Comparison of ENCODE assay signal across 27 cellular contexts in genomic region chr5:74624931-74625505, GRCh38. TPM values are rescaled to one million over a fixed set of nuclear protein-coding genes. Genes with fewer than 3 reads are reported as not detected.
A peak's percentile ranks its signal among the peaks of the same experiment; 100 is the strongest.
DNase-seq lines count a peak whose midpoint lies in the region; ATAC-seq and TF ChIP-seq lines count a peak whose summit lies in the region.
"Had no signal": no experiment of that assay in that cellular context is flagged by ENCODE, and none has a peak within 500 bp of the region (broad histone marks: within the 10 kb centered on the region; RNA-seq: fewer than 3 reads in every experiment).

No MANE protein-coding gene starts in this region.

- TF ChIP-seq POLR2A in breast epithelium (IDR thresholded peaks at IDR 0.05) = no peak

- no peak overlapping the region for H4K8ac ChIP-seq in mesendoderm (ENCODE audit: low read depth, low read length)

- no peak overlapping the region for H3K23ac ChIP-seq in mesendoderm (ENCODE audit: low read length)

- H3K18ac ChIP-seq in mesendoderm (ENCODE audit: low read length) = peak overlapping the region; percentile 77

- H2BK15ac ChIP-seq in mesendoderm (replicated peaks; ENCODE audit: low read depth) = peak overlapping the region; percentile 96

- CTCF ChIA-PET in MCF 10A (lab: Yijun Ruan, JAX) = interaction anchor here (1.4 to 1.7 kb wide), 2 partner anchors 14 to 723 kb away, joined by 3 to 4 read pairs; no protein-coding TSS in a partner anchor

- H3K9me3 Mint-ChIP-seq in MCF 10A (ENCODE audit: unreplicated experiment) = no peaks in the 10 kb centered on the region
- H3K9me3 Mint-ChIP-seq in stimulated activated naive CD8-positive, alpha-beta T cell treated with anti-CD3 and anti-CD28 coated beads, Interleukin-15, amount 100 ng/mL, for 72 hours = no peaks in the 10 kb centered on the region
- H3K9me3 Mint-ChIP-seq: activated CD8-positive, alpha-beta T cell treated with anti-CD3 and anti-CD28 coated beads for 36 hours; activated T-helper 1 cell treated with anti-CD3 and anti-CD28 coated beads, Interleukin-12 subunit alpha, Interleukin-12 subunit beta, Interleukin-2, Interleukin-4 antibody, amounts not matched to agents 30 ng/mL and 10 ng/mL and 1 ng/mL, durations not matched to agents 14 hours and 24 hours and 36 hours; CD4-positive, alpha-beta T cell; memory B cell had no signal

- peak overlapping the region; percentile 20 for H2BK5ac ChIP-seq in mesendoderm (ENCODE audit: low read length)

- peak overlapping the region; percentile 40 for H3K4ac ChIP-seq in mesendoderm (ENCODE audit: low read depth, low read length)

- intact Hi-C loops in MCF 10A (cut with micrococcal nuclease) = no loop called here
- intact Hi-C loops in breast epithelium (cut with DNase I; ENCODE audit: low total_unique reads) = no loop called here

- peaks cover 20% of the 10 kb centered on the region for H3K4me1 Mint-ChIP-seq in MCF 10A (ENCODE audit: insufficient read depth, unreplicated experiment)
- peaks cover 12% of the 10 kb centered on the region for H3K4me1 Mint-ChIP-seq in stimulated activated naive CD8-positive, alpha-beta T cell treated with anti-CD3 and anti-CD28 coated beads, Interleukin-15, amount 100 ng/mL, for 72 hours
- H3K4me1 Mint-ChIP-seq: memory B cell had no signal

- H3K79me2 ChIP-seq in mesendoderm (ENCODE audit: control insufficient read depth, insufficient read depth, low read length) = peaks cover 4% of the 10 kb centered on the region

- DNase-seq in MCF 10A (ENCODE audit: unreplicated experiment) = no peak
- no peak for DNase-seq in breast epithelium (ENCODE audit: low spot score in 2 of 2)
- no peak for DNase-seq in brain microvascular endothelial cell
- DNase-seq in mesendoderm = peak; percentile 55
- no peak for DNase-seq in iPS-NIHi7 (ENCODE audit: extremely low spot score)
- no peak for DNase-seq in stimulated activated naive CD8-positive, alpha-beta T cell treated with anti-CD3 and anti-CD28 coated beads, Interleukin-15, amount 100 ng/mL, for 72 hours
- no peak for DNase-seq in pons (ENCODE audit: low spot score)
- no peak for DNase-seq in NCI-H524 treated with DMSO at 0.1 percent for 48 hours (lab: John Stamatoyannopoulos, UW)
- DNase-seq: activated CD8-positive, alpha-beta memory T cell treated with anti-CD3 and anti-CD28 coated beads, Interleukin-2, amount 50 U/mL, for 48 hours; activated CD8-positive, alpha-beta T cell treated with anti-CD3 and anti-CD28 coated beads for 36 hours; activated naive CD4-positive, alpha-beta T cell treated with Interleukin-2 at 50 U/mL for 16 hours; CD4-positive, alpha-beta T cell; DMS153; hippocampal formation; KBM-7; NCI-H1092 treated with DMSO at 0.1 percent for 48 hours; NCI-H1694 treated with DMSO at 0.1 percent for 48 hours; NCI-H2171; NCI-H510A; Peyer's patch; SHP77 treated with DMSO at 0.1 percent for 48 hours; sigmoid colon; stimulated activated CD4-positive, alpha-beta T cell treated with anti-CD3 and anti-CD28 coated beads, Interleukin-4, amount 100 ng/mL, for 24 hours; upper lobe of right lung had no signal

- no peaks in the 10 kb centered on the region for H3K36me3 Mint-ChIP-seq in MCF 10A (ENCODE audit: insufficient read depth, unreplicated experiment)
- H3K36me3 Mint-ChIP-seq: memory B cell had no signal

- TF ChIP-seq CTCF in MCF 10A (IDR thresholded peaks at IDR 0.05; ENCODE audit: unreplicated experiment) (no peak), breast epithelium (IDR thresholded peaks at IDR 0.05) (no peak), brain microvascular endothelial cell (IDR thresholded peaks at IDR 0.05; ENCODE audit: low read depth, low read length, missing control alignments) (no peak)

- BruUV-seq in MCF 10A (replicated peaks; lab: Mats Ljungman, UMichigan) = no TSS peak

- peak overlapping the region; percentile 57 for H3K27ac Mint-ChIP-seq in MCF 10A (ENCODE audit: low read depth, unreplicated experiment)
- H3K27ac Mint-ChIP-seq in stimulated activated naive CD8-positive, alpha-beta T cell treated with anti-CD3 and anti-CD28 coated beads, Interleukin-15, amount 100 ng/mL, for 72 hours = no peak overlapping the region
- H3K27ac Mint-ChIP-seq: activated CD8-positive, alpha-beta T cell treated with anti-CD3 and anti-CD28 coated beads for 36 hours; activated T-helper 1 cell treated with anti-CD3 and anti-CD28 coated beads, Interleukin-12 subunit alpha, Interleukin-12 subunit beta, Interleukin-2, Interleukin-4 antibody, amounts not matched to agents 30 ng/mL and 10 ng/mL and 1 ng/mL, durations not matched to agents 14 hours and 24 hours and 36 hours; CD4-positive, alpha-beta T cell; memory B cell had no signal

- H4K5ac ChIP-seq in mesendoderm (ENCODE audit: low read length) = no peak overlapping the region

- peak overlapping the region; percentile 86 for H2BK120ac ChIP-seq in mesendoderm (ENCODE audit: low read depth, low read length)

- WGBS in mesendoderm (ENCODE audit: extremely low coverage, insufficient coverage, low lambda C conversion rate) = no CpG with 5 or more reads among the region's 8 CpGs

- in situ Hi-C loops in brain microvascular endothelial cell (cut with HindIII; ENCODE audit: low pct_ligation_motif_present, low sequenced_read_pairs) = no loop called here

- ATAC-seq in stimulated activated naive CD8-positive, alpha-beta T cell treated with anti-CD3 and anti-CD28 coated beads, Interleukin-15, amount 100 ng/mL, for 72 hours = no peak
- ATAC-seq: activated CD8-positive, alpha-beta T cell treated with anti-CD3 and anti-CD28 coated beads for 36 hours; left lobe of liver had no signal

- H3K27ac ChIP-seq in breast epithelium (no peak overlapping the region), brain microvascular endothelial cell (peak overlapping the region; percentile 49), mesendoderm (ENCODE audit: low read depth, low read length) (no peak overlapping the region)
- H3K27ac ChIP-seq: Peyer's patch, sigmoid colon, upper lobe of right lung had no signal

- no peaks in the 10 kb centered on the region for H3K27me3 ChIP-seq in breast epithelium
- no peaks in the 10 kb centered on the region for H3K27me3 ChIP-seq in brain microvascular endothelial cell (replicated peaks)
- H3K27me3 ChIP-seq in mesendoderm (ENCODE audit: insufficient read depth, low read length, poor library complexity) = no peaks in the 10 kb centered on the region
- H3K27me3 ChIP-seq: Peyer's patch, sigmoid colon, upper lobe of right lung had no signal

- POLR2A ChIA-PET in MCF 10A (lab: Yijun Ruan, JAX) = interaction anchor here (1.7 to 2.0 kb wide), 2 partner anchors 15 to 590 kb away, joined by 3 to 11 read pairs; partner anchors contain the start of gene ENC1

- H3K4me1 ChIP-seq in breast epithelium = no peaks in the 10 kb centered on the region
- peaks cover 22% of the 10 kb centered on the region for H3K4me1 ChIP-seq in mesendoderm (ENCODE audit: control insufficient read depth, low read depth, low read length)
- H3K4me1 ChIP-seq: Peyer's patch, sigmoid colon had no signal

- no peak overlapping the region for H3K4me2 ChIP-seq in mesendoderm (ENCODE audit: low read length)

- H3K4me3 ChIP-seq in breast epithelium (no peak overlapping the region), brain microvascular endothelial cell (ENCODE audit: low read depth, low read length) (no peak overlapping the region), mesendoderm (ENCODE audit: low read length) (no peak overlapping the region)
- H3K4me3 ChIP-seq: Peyer's patch, sigmoid colon, upper lobe of right lung had no signal

- peaks cover 9% of the 10 kb centered on the region for H3K79me1 ChIP-seq in mesendoderm (ENCODE audit: low read length)

- no peak overlapping the region for H3K9ac ChIP-seq in mesendoderm (ENCODE audit: low read length)

- no peak overlapping the region for H3K4me3 Mint-ChIP-seq in MCF 10A (ENCODE audit: unreplicated experiment)
- H3K4me3 Mint-ChIP-seq in stimulated activated naive CD8-positive, alpha-beta T cell treated with anti-CD3 and anti-CD28 coated beads, Interleukin-15, amount 100 ng/mL, for 72 hours = no peak overlapping the region
- H3K4me3 Mint-ChIP-seq: activated CD8-positive, alpha-beta T cell treated with anti-CD3 and anti-CD28 coated beads for 36 hours; activated T-helper 1 cell treated with anti-CD3 and anti-CD28 coated beads, Interleukin-12 subunit alpha, Interleukin-12 subunit beta, Interleukin-2, Interleukin-4 antibody, amounts not matched to agents 30 ng/mL and 10 ng/mL and 1 ng/mL, durations not matched to agents 14 hours and 24 hours and 36 hours; CD4-positive, alpha-beta T cell; memory B cell had no signal

- H3K36me3 ChIP-seq in breast epithelium (no peaks in the 10 kb centered on the region), brain microvascular endothelial cell (replicated peaks) (peaks cover 30% of the 10 kb centered on the region), mesendoderm (ENCODE audit: control insufficient read depth, insufficient read depth, low read length) (peaks cover 1% of the 10 kb centered on the region)
- H3K36me3 ChIP-seq: sigmoid colon had no signal

- H3K56ac ChIP-seq in mesendoderm (ENCODE audit: low read length) = no peak overlapping the region

- H3K9me3 ChIP-seq in breast epithelium = no peaks in the 10 kb centered on the region
- H3K9me3 ChIP-seq: Peyer's patch, upper lobe of right lung had no signal

- H2AK5ac ChIP-seq in mesendoderm (ENCODE audit: low read length) = no peak overlapping the region

- no peaks in the 10 kb centered on the region for H3K27me3 Mint-ChIP-seq in MCF 10A (ENCODE audit: insufficient read depth, unreplicated experiment)
- peaks cover 29% of the 10 kb centered on the region for H3K27me3 Mint-ChIP-seq in stimulated activated naive CD8-positive, alpha-beta T cell treated with anti-CD3 and anti-CD28 coated beads, Interleukin-15, amount 100 ng/mL, for 72 hours

RNA-seq across cellular contexts. Expression of gene ENC1, which starts 15.5 kb away (rescaled TPM):
- 10.7 and 12.9 TPM in 2 replicates for total RNA-seq in MCF 10A (2022)
- 10 to 100 TPM in 2 of 3 donors, 1 to 10 TPM in 1; 8.3 to 16.7 (median 13.8) TPM for total RNA-seq in breast epithelium
- 16.0 TPM for polyA plus RNA-seq in mesendoderm (2013, experiment 1 of 2)
- polyA plus RNA-seq in mesendoderm (2013, experiment 2 of 2) = 14.6 TPM
